In the genomic region with DNA sequence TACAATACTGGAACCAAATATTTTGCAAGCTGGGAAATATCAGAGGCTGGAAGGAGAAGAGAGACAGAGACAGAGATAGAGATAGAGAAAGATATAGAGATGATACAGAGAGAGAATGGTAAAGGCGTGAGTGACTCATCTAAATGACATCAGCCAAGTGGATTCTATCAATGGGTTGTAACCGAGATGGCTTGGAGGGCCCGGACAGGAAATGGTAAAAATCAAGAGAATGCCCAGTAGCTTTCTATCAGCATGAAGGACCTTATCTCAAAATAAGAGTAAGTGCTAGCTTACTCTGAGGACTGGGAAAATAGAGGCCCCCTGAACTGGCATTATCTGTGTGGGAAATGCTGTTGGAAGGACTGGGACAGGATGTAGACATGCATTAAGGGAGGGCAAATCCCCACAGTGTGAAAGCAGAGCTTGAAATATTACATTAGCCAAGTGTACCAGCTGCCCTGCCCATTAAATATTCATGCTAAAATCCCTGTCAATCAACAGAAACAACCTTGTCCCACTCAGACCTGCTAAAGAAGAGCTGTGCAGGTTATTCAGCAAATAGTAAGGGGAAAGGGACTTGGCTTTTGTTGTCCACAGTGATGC, we compare ENCODE assay signal across 17 cellular contexts.
DNase-seq lines count a peak whose midpoint lies in the region; ATAC-seq and TF ChIP-seq lines count a peak whose summit lies in the region.
"Had no signal": no experiment of that assay in that cellular context is flagged by ENCODE, and none has a peak within 500 bp of the region (broad histone marks: within the 10 kb centered on the region; RNA-seq: fewer than 3 reads in every experiment).

No MANE protein-coding gene starts in this region.

- 82 to 93% methylated on average over 3 of the region's 3 CpGs for WGBS in endodermal cell (ENCODE audit: insufficient coverage in 1 of 2, insufficient read length in 1 of 2), 2 experiments

- no peaks in the 10 kb centered on the region for H3F3A ChIP-seq in PC-3 (ENCODE audit: low read length, unreplicated experiment)

- no peaks in the 10 kb centered on the region for H3K9me2 ChIP-seq in PC-3 (replicated peaks; ENCODE audit: low read length)

- H3K4me1 Mint-ChIP-seq in endodermal cell (no peaks in the 10 kb centered on the region), endothelial cell (ENCODE audit: unreplicated experiment) (peaks cover 9% of the 10 kb centered on the region)
- H3K4me1 Mint-ChIP-seq: activated CD4-positive, alpha-beta T cell treated with anti-CD3 and anti-CD28 coated beads, Interleukin-2, amount 10 ng/mL, durations not matched to agents 24 days and 14 days had no signal

- H3K36me3 Mint-ChIP-seq in endodermal cell (ENCODE audit: low read depth), result no peaks in the 10 kb centered on the region
- H3K36me3 Mint-ChIP-seq in endothelial cell (ENCODE audit: low read depth, unreplicated experiment), result no peaks in the 10 kb centered on the region

- H3K4me1 ChIP-seq in PC-3 (ENCODE audit: insufficient read depth, low read length) (peaks cover 9% of the 10 kb centered on the region; the same call in 1 of the 2 replicates), endodermal cell (ENCODE audit: control insufficient read depth, insufficient read depth, low read length) (peaks cover 3% of the 10 kb centered on the region)
- H3K4me1 ChIP-seq: right lobe of liver had no signal

- POLR2A ChIA-PET in PC-3 (lab: Charles Lee; ENCODE audit: unreplicated experiment), result no interaction called here

- TF ChIP-seq CTCF in PC-3 (conservative IDR thresholded peaks at IDR 0.05; ENCODE audit: low read depth, low read length) (no peak), endodermal cell (conservative IDR thresholded peaks at IDR 0.05) (no peak), endothelial cell (IDR thresholded peaks at IDR 0.05; ENCODE audit: unreplicated experiment) (no peak)

- no peak overlapping the region for H2AFZ ChIP-seq in PC-3 (ENCODE audit: low read length)

- H3K4me3 Mint-ChIP-seq in endodermal cell (no peak overlapping the region), endothelial cell (ENCODE audit: unreplicated experiment) (no peak overlapping the region)
- H3K4me3 Mint-ChIP-seq: activated CD4-positive, alpha-beta T cell treated with anti-CD3 and anti-CD28 coated beads, Interleukin-2, amount 10 ng/mL, durations not matched to agents 24 days and 14 days; activated naive CD8-positive, alpha-beta T cell treated with anti-CD3 and anti-CD28 coated beads, Interleukin-2, amount 50 U/mL, for 24 hours; central memory CD8-positive, alpha-beta T cell had no signal

- no peak overlapping the region for H3K4me3 ChIP-seq in PC-3 (ENCODE audit: low read length)
- H3K4me3 ChIP-seq in endodermal cell (ENCODE audit: low read length), result no peak overlapping the region
- H3K4me3 ChIP-seq: right lobe of liver had no signal

- no peaks in the 10 kb centered on the region for H3K9me3 ChIP-seq in PC-3 (ENCODE audit: low read length)
- no peaks in the 10 kb centered on the region for H3K9me3 ChIP-seq in endodermal cell (ENCODE audit: control insufficient read depth, low read length)
- H3K9me3 ChIP-seq: right lobe of liver had no signal

- H3K27me3 Mint-ChIP-seq in endodermal cell (ENCODE audit: insufficient read depth) (no peaks in the 10 kb centered on the region), endothelial cell (ENCODE audit: unreplicated experiment) (no peaks in the 10 kb centered on the region)
- H3K27me3 Mint-ChIP-seq: activated CD4-positive, alpha-beta T cell treated with anti-CD3 and anti-CD28 coated beads, Interleukin-2, amount 10 ng/mL, durations not matched to agents 24 days and 14 days had no signal

- H3K4me2 ChIP-seq in PC-3 (ENCODE audit: low read length), result no peak overlapping the region

- H3K36me3 ChIP-seq in PC-3 (ENCODE audit: low read depth, low read length) (no peaks in the 10 kb centered on the region), endodermal cell (ENCODE audit: control insufficient read depth, insufficient read depth, low read length) (no peaks in the 10 kb centered on the region)
- H3K36me3 ChIP-seq: right lobe of liver had no signal

- no peak for ATAC-seq in PC-3
- no peak for ATAC-seq in GM18873 (IDR thresholded peaks at IDR 0.05; ENCODE audit: low FRiP score, unreplicated experiment)
- ATAC-seq: activated naive CD8-positive, alpha-beta T cell treated with anti-CD3 and anti-CD28 coated beads, Interleukin-2, amount 50 U/mL, for 24 hours; right lobe of liver had no signal

- DNase-seq in A172 (ENCODE audit: low spot score) (peak; percentile 76), EL (peak; percentile 73), PC-3 (peak; percentile 25), endodermal cell (no peak), endothelial cell (ENCODE audit: low spot score) (no peak), NCI-H2227 (lab: John Stamatoyannopoulos, UW; ENCODE audit: unreplicated experiment) (no peak)
- DNase-seq in activated naive CD4-positive, alpha-beta T cell treated with anti-CD3 and anti-CD28 coated beads, Interleukin-2, amount 50 U/mL, for 16 hours, result no peak
- DNase-seq: activated CD4-positive, alpha-beta T cell treated with anti-CD3 and anti-CD28 coated beads, Interleukin-2, amount 10 ng/mL, durations not matched to agents 24 days and 14 days; activated naive CD8-positive, alpha-beta T cell treated with anti-CD3 and anti-CD28 coated beads, Interleukin-2, amount 50 U/mL, for 24 hours; NCI-H187 treated with DMSO at 0.1 percent for 48 hours; NCI-H748 treated with DMSO at 0.1 percent for 48 hours; right lobe of liver; stimulated activated CD4-positive, alpha-beta T cell treated with anti-CD3 and anti-CD28 coated beads, Interleukin-2, amount 100 ng/mL, for 48 hours; T1000 had no signal

- H3K9me3 Mint-ChIP-seq in endodermal cell (peaks cover 4% of the 10 kb centered on the region), endothelial cell (ENCODE audit: unreplicated experiment) (no peaks in the 10 kb centered on the region)
- H3K9me3 Mint-ChIP-seq: activated CD4-positive, alpha-beta T cell treated with anti-CD3 and anti-CD28 coated beads, Interleukin-2, amount 10 ng/mL, durations not matched to agents 24 days and 14 days; activated naive CD8-positive, alpha-beta T cell treated with anti-CD3 and anti-CD28 coated beads, Interleukin-2, amount 50 U/mL, for 24 hours; central memory CD8-positive, alpha-beta T cell had no signal

- H3K27ac ChIP-seq in PC-3 (ENCODE audit: low read length) (no peak overlapping the region), endodermal cell (ENCODE audit: low read depth, low read length) (peak overlapping the region; percentile 32)
- H3K27ac ChIP-seq: HL-60, right lobe of liver had no signal

- intact Hi-C loops in PC-3 (cut with micrococcal nuclease), result no loop called here

- H4K20me1 ChIP-seq in PC-3 (ENCODE audit: low read length), result no peaks in the 10 kb centered on the region

- no peak overlapping the region for H3K27ac Mint-ChIP-seq in endodermal cell
- no peak overlapping the region for H3K27ac Mint-ChIP-seq in endothelial cell (ENCODE audit: unreplicated experiment)
- H3K27ac Mint-ChIP-seq: activated CD4-positive, alpha-beta T cell treated with anti-CD3 and anti-CD28 coated beads, Interleukin-2, amount 10 ng/mL, durations not matched to agents 24 days and 14 days; activated naive CD8-positive, alpha-beta T cell treated with anti-CD3 and anti-CD28 coated beads, Interleukin-2, amount 50 U/mL, for 24 hours had no signal

- no TSS peak for BruUV-seq in PC-3 (replicated peaks; lab: Mats Ljungman, UMichigan)

- H3K27me3 ChIP-seq in PC-3 (ENCODE audit: low read length), result 0 out of 2 replicates have a peak, but pooled peaks cover 5% of the 10 kb centered on the region
- H3K27me3 ChIP-seq in endodermal cell (ENCODE audit: control insufficient read depth, insufficient read depth, low read length, poor library complexity, severe bottlenecking), result no peaks in the 10 kb centered on the region
- H3K27me3 ChIP-seq: right lobe of liver had no signal

- H3K9ac ChIP-seq in PC-3 (ENCODE audit: low read length) (no peak overlapping the region), endodermal cell (ENCODE audit: extremely low read depth, low read length, poor library complexity, severe bottlenecking) (no peak overlapping the region)

- H3K79me2 ChIP-seq in PC-3 (ENCODE audit: low read length), result no peaks in the 10 kb centered on the region

- CTCF ChIA-PET in PC-3 (lab: Charles Lee), result no interaction called here

Comparison
In these comparisons a context has a peak if more than half of its experiments do, and no peak if none do; other contexts are left out.
1. DNase-seq: peak in A172 (single experiment), EL (single experiment) and PC-3 (single experiment); none in endodermal cell (single experiment), endothelial cell (single experiment), activated naive CD4-positive, alpha-beta T cell treated with anti-CD3 and anti-CD28 coated beads, Interleukin-2, amount 50 U/mL, for 16 hours (single experiment) and NCI-H2227 (single experiment).